ENCODE assay signal across 4 cellular contexts in the genomic region with DNA sequence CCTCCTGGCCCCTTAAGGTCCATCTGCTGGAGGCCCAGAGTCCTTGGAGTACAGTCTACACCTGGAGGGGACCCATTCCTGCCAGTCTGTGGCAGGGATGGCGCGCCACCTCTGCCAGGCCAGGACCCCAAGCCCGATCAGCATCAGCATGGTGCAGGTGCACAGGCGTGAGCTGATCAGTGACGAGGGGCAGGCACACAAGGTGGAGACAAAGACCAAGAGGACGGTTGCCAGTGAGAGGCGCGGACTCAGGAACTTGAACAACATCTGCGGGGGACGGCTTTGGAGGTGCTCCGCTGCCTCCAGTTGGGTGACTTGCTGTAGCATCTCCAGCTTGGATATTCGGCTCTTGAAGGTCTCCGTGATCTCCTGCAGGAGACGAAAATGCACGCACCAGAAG. TPM values are rescaled to one million over a fixed set of nuclear protein-coding genes. Genes with fewer than 3 reads are reported as not detected.
"Had no signal": no experiment of that assay in that cellular context is flagged by ENCODE, and none has a peak within 500 bp of the region (broad histone marks: within the 10 kb centered on the region; RNA-seq: fewer than 3 reads in every experiment).

No MANE protein-coding gene starts in this region.

RNA-seq across cellular contexts. Expression of gene OPN1LW, which starts 15.3 kb away (rescaled TPM):
- total RNA-seq: LHCN-M2, M059J, MCF 10A, NCI-H460 had no signal

RNA-seq across cellular contexts. Expression of gene OPN1MW, which starts 23.1 kb away (rescaled TPM):
- total RNA-seq: LHCN-M2, M059J, MCF 10A, NCI-H460 had no signal
